Comparison of ENCODE assay signal across 24 cellular contexts in the genomic region with DNA sequence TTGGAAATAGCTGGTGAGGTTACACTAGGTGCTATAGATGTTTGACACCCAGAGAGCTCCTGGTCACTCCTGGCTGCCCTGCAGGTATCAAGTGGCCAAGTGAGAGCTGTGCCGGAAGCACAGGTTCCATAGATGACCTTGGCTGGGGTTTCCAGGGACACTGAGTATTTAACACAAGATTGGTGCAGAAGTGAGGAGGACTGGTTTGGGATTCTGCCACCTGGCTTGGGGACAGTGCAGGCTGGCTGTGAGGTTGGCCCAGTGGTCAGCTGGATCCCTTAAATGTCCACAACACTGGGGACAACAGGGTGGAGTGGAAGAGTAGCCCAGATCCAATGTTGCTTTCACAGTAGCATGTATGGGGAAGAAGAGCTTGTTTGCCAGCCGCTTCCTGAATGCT. TPM values are rescaled to one million over a fixed set of nuclear protein-coding genes. Genes with fewer than 3 reads are reported as not detected.
"Had no signal": no experiment of that assay in that cellular context is flagged by ENCODE, and none has a peak within 500 bp of the region (broad histone marks: within the 10 kb centered on the region; RNA-seq: fewer than 3 reads in every experiment).

No MANE protein-coding gene starts in this region.

- FAIRE-seq: endometrium, frontal cortex, urothelium cell line had no signal

- DNase-seq: effector memory CD4-positive, alpha-beta T cell; hippocampal formation; left colon; mammary epithelial cell; natural killer cell; occipital lobe; psoas muscle; retina; spleen; stimulated activated CD4-positive, alpha-beta T cell treated with anti-CD3 and anti-CD28 coated beads, Interleukin-15, amount 100 ng/mL, for 24 hours; stimulated activated CD4-positive, alpha-beta T cell treated with anti-CD3 and anti-CD28 coated beads, Interleukin-1b, Interleukin-23, amount 100 ng/mL, for 48 hours; stimulated activated CD4-positive, alpha-beta T cell treated with anti-CD3 and anti-CD28 coated beads, Interleukin-4, amount 100 ng/mL, for 24 hours had no signal

- H3K4me3 ChIP-seq: heart left ventricle, psoas muscle, spleen, tibial nerve had no signal

- H3K27ac ChIP-seq: heart left ventricle, psoas muscle, spleen, tibial nerve had no signal

- ATAC-seq: esophagus mucosa; heart left ventricle; natural killer cell; psoas muscle; sciatic nerve; stimulated activated memory B cell treated with anti-CD40 and anti-IgM and Interleukin-4, amounts not matched to agents 10 μg/mL and 1 μg/mL and 100 μg/mL, for 72 hours had no signal

- H3K9me3 ChIP-seq: heart left ventricle, psoas muscle, spleen had no signal

- H3K36me3 ChIP-seq: heart left ventricle, spleen, tibial nerve had no signal

- H3K4me1 ChIP-seq: psoas muscle had no signal

RNA-seq across cellular contexts. Expression of gene MUC3A, which starts 48.4 kb away (rescaled TPM):
- total RNA-seq: fibroblast of lung, glomerular endothelial cell, mononuclear cell, skeletal muscle tissue had no signal
- polyA plus RNA-seq: fibroblast of lung had no signal
